In the genomic region with DNA sequence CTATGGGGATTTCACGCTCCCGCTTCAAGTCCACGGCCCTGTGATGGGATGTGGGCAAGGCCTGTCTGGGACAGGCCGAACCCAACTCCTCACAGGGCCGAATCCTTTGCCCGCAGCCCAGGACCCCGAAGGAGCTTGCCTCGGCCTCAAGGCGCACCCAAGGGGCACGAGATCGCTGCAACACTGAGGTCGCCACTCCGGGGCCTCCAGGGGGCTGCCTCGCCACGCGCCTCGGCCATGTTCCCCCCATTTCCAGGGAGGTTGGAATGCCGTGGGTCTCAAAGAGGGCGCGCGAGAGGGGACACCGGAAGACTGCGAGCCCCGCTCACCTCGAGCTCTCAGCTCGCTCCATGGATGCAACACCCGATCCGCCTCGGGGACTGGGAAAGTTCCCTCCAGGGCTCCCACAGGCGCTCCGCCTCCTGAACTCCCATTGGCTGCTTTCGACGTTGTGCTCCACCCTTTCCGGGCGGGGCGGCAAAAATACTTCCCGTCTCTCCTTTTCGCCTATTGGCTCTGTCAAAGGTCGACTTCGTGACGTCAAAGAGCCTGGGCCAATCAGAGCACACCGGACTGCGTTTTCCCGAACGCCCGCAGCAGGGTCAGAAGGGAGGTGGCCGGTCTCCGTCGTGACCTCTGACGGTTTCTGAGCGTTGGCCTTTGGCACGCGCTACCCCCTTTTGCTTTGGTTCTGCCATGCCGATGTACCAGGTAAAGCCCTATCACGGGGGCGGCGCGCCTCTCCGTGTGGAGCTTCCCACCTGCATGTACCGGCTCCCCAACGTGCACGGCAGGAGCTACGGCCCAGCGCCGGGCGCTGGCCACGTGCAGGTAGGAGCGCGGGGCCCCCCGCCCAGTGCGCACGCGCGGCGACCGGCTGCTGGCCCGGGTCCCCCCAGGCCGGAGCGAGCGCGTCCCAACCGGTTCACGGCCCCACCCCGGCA, we compare ENCODE assay signal across 1 cellular context.
A peak's percentile ranks its signal among the peaks of the same experiment; 100 is the strongest.
TF ChIP-seq lines count a peak whose summit lies in the region.

Gene AIMP2 (plus strand): TSS at position 605 of the 944 bp plus-strand sequence. CDS start 92 bp downstream, at position 697.
Gene PMS2 (minus strand): TSS at position 382 of the 944 bp plus-strand sequence. CDS start 30 bp downstream, at position 352.

TF ChIP-seq in H1, 55 proteins besides CTCF, POLR2A, EP300 and RAD21:
- TF ChIP-seq SIX5 (IDR thresholded peaks at IDR 0.05; ENCODE audit: low read depth, low read length) (no peak), BCL11A (IDR thresholded peaks at IDR 0.05; ENCODE audit: low read depth in 2 of 2, low read length in 2 of 2) (no peak), TBP (IDR thresholded peaks at IDR 0.05; ENCODE audit: low read depth, low read length) (peak; percentile 89), SRF (IDR thresholded peaks at IDR 0.05; ENCODE audit: low read depth, low read length) (no peak), CHD7 (IDR thresholded peaks at IDR 0.05; ENCODE audit: insufficient replicate concordance, low read length) (no peak), CHD2 (IDR thresholded peaks at IDR 0.05; ENCODE audit: low read length) (peak; percentile 76), SIRT6 (IDR thresholded peaks at IDR 0.05; ENCODE audit: low read length) (no peak), CHD1 (IDR thresholded peaks at IDR 0.05; ENCODE audit: low read depth, low read length) (no peak), ATF3 (IDR thresholded peaks at IDR 0.05; ENCODE audit: insufficient read depth, low read depth, low read length) (no peak), SAP30 (IDR thresholded peaks at IDR 0.05; ENCODE audit: insufficient read depth, insufficient replicate concordance, low read length) (peak; percentile 57), TAF1 (IDR thresholded peaks at IDR 0.05; ENCODE audit: low read depth, low read length) (peak; percentile 86), POU5F1 (IDR thresholded peaks at IDR 0.05; ENCODE audit: low read depth, low read length) (no peak), CBX5 (IDR thresholded peaks at IDR 0.05; ENCODE audit: low read depth, low read length) (no peak), SIN3A (conservative IDR thresholded peaks at IDR 0.05 in 1 of 2, IDR thresholded peaks at IDR 0.05 in 1 of 2; ENCODE audit: low read depth in 1 of 2, low read length in 2 of 2) (peak in 1 of 2 experiments; percentile 69; a peak in 2 of 4 replicates), NANOG (IDR thresholded peaks at IDR 0.05; ENCODE audit: insufficient read depth, low read depth, low read length, poor library complexity, severe bottlenecking) (no peak), CREB1 (IDR thresholded peaks at IDR 0.05) (peak; percentile 69), NRF1 (IDR thresholded peaks at IDR 0.05; ENCODE audit: low read depth, low read length) (peak; percentile 58), FOSL1 (IDR thresholded peaks at IDR 0.05; ENCODE audit: insufficient read depth, low read depth, low read length) (no peak), ASH2L (IDR thresholded peaks at IDR 0.05; ENCODE audit: low read length) (no peak), RBBP5 (IDR thresholded peaks at IDR 0.05; ENCODE audit: borderline replicate concordance, low read depth, low read length) (peak; percentile 18; the same call in 1 of the 2 replicates), YY1 (IDR thresholded peaks at IDR 0.05; ENCODE audit: low read depth, low read length) (peak; percentile 51; the same call in 1 of the 2 replicates), SP2 (IDR thresholded peaks at IDR 0.05; ENCODE audit: low read length) (peak; percentile 27; the same call in 1 of the 2 replicates), GABPA (IDR thresholded peaks at IDR 0.05; ENCODE audit: borderline replicate concordance, insufficient read depth, low read length) (no peak), MAFK (IDR thresholded peaks at IDR 0.05; ENCODE audit: low read depth, low read length) (no peak), CEBPB (IDR thresholded peaks at IDR 0.05; ENCODE audit: low read depth, low read length) (no peak), GTF2F1 (IDR thresholded peaks at IDR 0.05; ENCODE audit: borderline replicate concordance, low read depth, low read length) (peak; percentile 84), KDM1A (IDR thresholded peaks at IDR 0.05; ENCODE audit: borderline replicate concordance, low read length) (no peak), SUZ12 (IDR thresholded peaks at IDR 0.05; ENCODE audit: low read length) (no peak), EZH2 (IDR thresholded peaks at IDR 0.05; ENCODE audit: low read depth, low read length, severe bottlenecking) (no peak), BACH1 (IDR thresholded peaks at IDR 0.05; ENCODE audit: low read length) (no peak), EGR1 (IDR thresholded peaks at IDR 0.05; ENCODE audit: borderline replicate concordance, low read depth, low read length) (no peak), POLR2AphosphoS5 (IDR thresholded peaks at IDR 0.05; ENCODE audit: low read depth, low read length) (peak; percentile 98), MAX (IDR thresholded peaks at IDR 0.05) (peak; percentile 98), PHF8 (conservative IDR thresholded peaks at IDR 0.05; ENCODE audit: low read depth, low read length) (peak; percentile 93), TAF7 (optimal IDR thresholded peaks at IDR 0.05; ENCODE audit: borderline replicate concordance, low read depth, low read length) (peak; percentile 13), ZNF274 (IDR thresholded peaks at IDR 0.05; ENCODE audit: borderline replicate concordance, extremely low read depth, low read length) (no peak), RFX5 (IDR thresholded peaks at IDR 0.05; ENCODE audit: borderline replicate concordance, low read depth, low read length) (peak; percentile 30; the same call in 1 of the 2 replicates), TEAD4 (IDR thresholded peaks at IDR 0.05; ENCODE audit: low read depth, low read length) (no peak), SP1 (IDR thresholded peaks at IDR 0.05; ENCODE audit: low read depth, low read length) (peak; percentile 77; the same call in 1 of the 2 replicates), HDAC2 (IDR thresholded peaks at IDR 0.05; ENCODE audit: borderline replicate concordance in 1 of 2, low read depth in 2 of 2, low read length in 2 of 2) (peak in 1 of 2 experiments; percentile 82; a peak in 2 of 4 replicates), KDM4A (IDR thresholded peaks at IDR 0.05; ENCODE audit: low read depth, low read length, severe bottlenecking) (peak; percentile 57), E2F6 (IDR thresholded peaks at IDR 0.05) (peak; percentile 88), RNF2 (IDR thresholded peaks at IDR 0.05; ENCODE audit: borderline replicate concordance, low read depth, low read length, missing control alignments, poor library complexity, severe bottlenecking) (no peak), HDAC6 (IDR thresholded peaks at IDR 0.05; ENCODE audit: low read depth, low read length) (no peak), CTBP2 (IDR thresholded peaks at IDR 0.05; ENCODE audit: borderline replicate concordance, insufficient read depth, insufficient read length, low read length) (no peak)
- TF ChIP-seq, protein P1, sequence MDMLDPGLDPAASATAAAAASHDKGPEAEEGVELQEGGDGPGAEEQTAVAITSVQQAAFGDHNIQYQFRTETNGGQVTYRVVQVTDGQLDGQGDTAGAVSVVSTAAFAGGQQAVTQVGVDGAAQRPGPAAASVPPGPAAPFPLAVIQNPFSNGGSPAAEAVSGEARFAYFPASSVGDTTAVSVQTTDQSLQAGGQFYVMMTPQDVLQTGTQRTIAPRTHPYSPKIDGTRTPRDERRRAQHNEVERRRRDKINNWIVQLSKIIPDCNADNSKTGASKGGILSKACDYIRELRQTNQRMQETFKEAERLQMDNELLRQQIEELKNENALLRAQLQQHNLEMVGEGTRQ (IDR thresholded peaks at IDR 0.05; ENCODE audit: low read length) = peak; percentile 64
- TF ChIP-seq, protein P2, sequence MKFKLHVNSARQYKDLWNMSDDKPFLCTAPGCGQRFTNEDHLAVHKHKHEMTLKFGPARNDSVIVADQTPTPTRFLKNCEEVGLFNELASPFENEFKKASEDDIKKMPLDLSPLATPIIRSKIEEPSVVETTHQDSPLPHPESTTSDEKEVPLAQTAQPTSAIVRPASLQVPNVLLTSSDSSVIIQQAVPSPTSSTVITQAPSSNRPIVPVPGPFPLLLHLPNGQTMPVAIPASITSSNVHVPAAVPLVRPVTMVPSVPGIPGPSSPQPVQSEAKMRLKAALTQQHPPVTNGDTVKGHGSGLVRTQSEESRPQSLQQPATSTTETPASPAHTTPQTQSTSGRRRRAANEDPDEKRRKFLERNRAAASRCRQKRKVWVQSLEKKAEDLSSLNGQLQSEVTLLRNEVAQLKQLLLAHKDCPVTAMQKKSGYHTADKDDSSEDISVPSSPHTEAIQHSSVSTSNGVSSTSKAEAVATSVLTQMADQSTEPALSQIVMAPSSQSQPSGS (IDR thresholded peaks at IDR 0.05; ENCODE audit: low read length) = no peak
